23 cellular contexts compared by ENCODE assay signal in the genomic region with DNA sequence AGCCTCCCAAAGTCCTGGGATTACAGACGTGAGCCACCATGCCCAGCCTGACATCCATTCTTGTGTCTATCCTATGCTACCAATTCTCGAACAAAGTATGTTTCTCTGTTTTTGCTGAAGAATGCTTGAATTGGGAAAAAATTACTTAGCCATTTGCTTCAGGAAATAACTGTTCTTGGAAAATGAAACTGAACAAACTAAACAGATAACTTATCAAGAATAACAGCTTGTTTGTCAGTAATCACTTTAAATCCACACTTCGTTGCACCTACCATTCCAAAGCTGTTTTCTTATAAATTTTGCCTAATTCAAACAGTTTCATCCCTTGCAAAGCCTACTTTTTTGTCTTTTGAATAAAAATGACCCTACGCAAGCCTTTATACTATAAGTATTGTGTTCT.
"Had no signal": no experiment of that assay in that cellular context is flagged by ENCODE, and none has a peak within 500 bp of the region (broad histone marks: within the 10 kb centered on the region; RNA-seq: fewer than 3 reads in every experiment).

No MANE protein-coding gene starts in this region.

- H3K27me3 ChIP-seq: colonic mucosa, esophagus squamous epithelium, gastrocnemius medialis, heart right ventricle, left lung had no signal

- H3K9me3 Mint-ChIP-seq: dendritic cell treated with granulocyte-macrophage colony-stimulating factor and Interleukin-4, amounts not matched to agents 40 ng/mL and 50 ng/mL, for 4 days; endodermal cell had no signal

- H3K27me3 Mint-ChIP-seq: dendritic cell treated with granulocyte-macrophage colony-stimulating factor and Interleukin-4, amounts not matched to agents 40 ng/mL and 50 ng/mL, for 4 days; effector memory CD8-positive, alpha-beta T cell had no signal

- H3K4me1 Mint-ChIP-seq: naive thymus-derived CD4-positive, alpha-beta T cell had no signal

- H3K36me3 ChIP-seq: colonic mucosa, esophagus squamous epithelium, gastrocnemius medialis, heart right ventricle, left lung, lower lobe of right lung had no signal

- H3K4me1 ChIP-seq: colonic mucosa, esophagus squamous epithelium, gastrocnemius medialis, heart right ventricle, left lung, lower lobe of right lung had no signal

- DNase-seq: colonic mucosa; cortex of kidney; effector CD8-positive, alpha-beta T cell; effector memory CD8-positive, alpha-beta T cell; endodermal cell; erythroblast; esophagus squamous epithelium; foreskin fibroblast; gastrocnemius medialis; glutamatergic neuron; head of caudate nucleus; heart right ventricle; hippocampal formation; left cardiac atrium; left lung; left ventricle myocardium superior; lower lobe of right lung; mesenchymal stem cell; midbrain; naive thymus-derived CD4-positive, alpha-beta T cell had no signal

- H3K9me3 ChIP-seq: colonic mucosa, esophagus squamous epithelium, gastrocnemius medialis, left lung, lower lobe of right lung had no signal

- H3K4me3 Mint-ChIP-seq: dendritic cell treated with granulocyte-macrophage colony-stimulating factor and Interleukin-4, amounts not matched to agents 40 ng/mL and 50 ng/mL, for 4 days; effector memory CD8-positive, alpha-beta T cell; endodermal cell; naive thymus-derived CD4-positive, alpha-beta T cell had no signal

- ATAC-seq: effector memory CD8-positive, alpha-beta T cell; esophagus mucosa; gastrocnemius medialis; heart right ventricle; left cardiac atrium; left lung; left ventricle myocardium superior; lower lobe of right lung; naive thymus-derived CD4-positive, alpha-beta T cell had no signal

- H3K4me3 ChIP-seq: colonic mucosa, esophagus squamous epithelium, gastrocnemius medialis, heart right ventricle, left lung, lower lobe of right lung had no signal

- H3K27ac Mint-ChIP-seq: dendritic cell treated with granulocyte-macrophage colony-stimulating factor and Interleukin-4, amounts not matched to agents 40 ng/mL and 50 ng/mL, for 4 days; effector memory CD8-positive, alpha-beta T cell; endodermal cell; naive thymus-derived CD4-positive, alpha-beta T cell had no signal

- H3K27ac ChIP-seq: colonic mucosa, epithelial cell of prostate, esophagus squamous epithelium, gastrocnemius medialis, heart right ventricle, left lung, lower lobe of right lung had no signal

- H3K36me3 Mint-ChIP-seq: naive thymus-derived CD4-positive, alpha-beta T cell had no signal
